ENCODE assay signal across 9 cellular contexts in genomic region chr2:111930875-111931274, GRCh38. TPM values are rescaled to one million over a fixed set of nuclear protein-coding genes. Genes with fewer than 3 reads are reported as not detected.
DNase-seq lines count a peak whose midpoint lies in the region; ATAC-seq lines count a peak whose summit lies in the region.
"Had no signal": no experiment of that assay in that cellular context is flagged by ENCODE, and none has a peak within 500 bp of the region (broad histone marks: within the 10 kb centered on the region; RNA-seq: fewer than 3 reads in every experiment).

No MANE protein-coding gene starts in this region.

- no peaks in the 10 kb centered on the region for H3K36me3 Mint-ChIP-seq in activated CD4-positive, alpha-beta T cell treated with anti-CD3 and anti-CD28 coated beads for 36 hours (ENCODE audit: low read depth)

- intact Hi-C loops in activated CD4-positive, alpha-beta T cell treated with anti-CD3 and anti-CD28 coated beads for 36 hours (cut with DNase I, micrococcal nuclease): loop anchor here in 1 of 2 experiments (1.0 to 2.0 kb wide), 3 partner anchors 22 to 44 kb away; partner anchors contain the start of gene MERTK
- intact Hi-C loops in Right ventricle myocardium inferior (cut with DNase I): no loop called here

- DNase-seq in activated CD4-positive, alpha-beta T cell treated with anti-CD3 and anti-CD28 coated beads for 36 hours: peak; percentile 50
- DNase-seq in activated CD4-positive, alpha-beta T cell treated with anti-CD3 and anti-CD28 coated beads, Interleukin-2, amount 50 U/mL, for 4 hours: no peak
- DNase-seq in RPMI8226 (peak; percentile 81), dermis microvascular lymphatic vessel endothelial cell (ENCODE audit: low read depth in 2 of 2) (peak; percentile 70 to 84), putamen (ENCODE audit: low spot score) (peak; percentile 18), NCI-H146 treated with DMSO at 0.1 percent for 48 hours (lab: John Stamatoyannopoulos, UW; ENCODE audit: unreplicated experiment) (no peak), Right ventricle myocardium inferior (ENCODE audit: missing footprints) (no peak), hippocampal formation (lab: John Stamatoyannopoulos, UW) (no peak)
- DNase-seq: NCI-H2081 treated with DMSO at 0.1 percent for 48 hours had no signal

- H3K27ac Mint-ChIP-seq in activated CD4-positive, alpha-beta T cell treated with anti-CD3 and anti-CD28 coated beads for 36 hours: peak overlapping the region; percentile 86

- peaks cover 15% of the 10 kb centered on the region for H3K4me1 Mint-ChIP-seq in activated CD4-positive, alpha-beta T cell treated with anti-CD3 and anti-CD28 coated beads for 36 hours

- peak; percentile 95 for ATAC-seq in activated CD4-positive, alpha-beta T cell treated with anti-CD3 and anti-CD28 coated beads for 36 hours
- ATAC-seq in Right ventricle myocardium inferior: no peak

- CTCF ChIA-PET in activated CD4-positive, alpha-beta T cell treated with anti-CD3 and anti-CD28 coated beads for 36 hours (lab: Charles Lee): interaction anchor here (0.7 to 1.2 kb wide), 3 partner anchors 12 to 53 kb away, joined by 3 to 4 read pairs (median 3); partner anchors contain the start of gene MERTK

- POLR2A ChIA-PET in activated CD4-positive, alpha-beta T cell treated with anti-CD3 and anti-CD28 coated beads for 36 hours (lab: Charles Lee): no interaction called here

- peaks cover 9% of the 10 kb centered on the region for H3K27me3 Mint-ChIP-seq in activated CD4-positive, alpha-beta T cell treated with anti-CD3 and anti-CD28 coated beads for 36 hours

- peaks cover 1% of the 10 kb centered on the region for H3K9me3 Mint-ChIP-seq in activated CD4-positive, alpha-beta T cell treated with anti-CD3 and anti-CD28 coated beads for 36 hours (ENCODE audit: low read depth)

- no peak overlapping the region for H3K4me3 Mint-ChIP-seq in activated CD4-positive, alpha-beta T cell treated with anti-CD3 and anti-CD28 coated beads for 36 hours

RNA-seq across cellular contexts. Expression of gene MERTK, which starts 32.5 kb away (rescaled TPM):
- 1 to 10 TPM in 1 of 2 experiments, under 1 TPM in 1; 0.94 to 1.4 TPM for total RNA-seq in activated CD4-positive, alpha-beta T cell treated with anti-CD3 and anti-CD28 coated beads for 36 hours
- total RNA-seq in dermis microvascular lymphatic vessel endothelial cell: 14.0 and 22.5 TPM in 2 replicates
- total RNA-seq in Right ventricle myocardium inferior: 6.6 TPM

RNA-seq across cellular contexts. Expression of gene ANAPC1, which starts 46.9 kb away (rescaled TPM):
- total RNA-seq in activated CD4-positive, alpha-beta T cell treated with anti-CD3 and anti-CD28 coated beads for 36 hours: 100 to 1,000 TPM in 1 of 2 experiments, 10 to 100 TPM in 1; 85.1 to 113 TPM
- 46.4 and 52.2 TPM in 2 replicates for total RNA-seq in dermis microvascular lymphatic vessel endothelial cell
- total RNA-seq in Right ventricle myocardium inferior: 18.6 TPM

Comparison
In these comparisons a context has a peak if more than half of its experiments do, and no peak if none do; other contexts are left out.
1. DNase-seq: peak in activated CD4-positive, alpha-beta T cell treated with anti-CD3 and anti-CD28 coated beads for 36 hours (single experiment), RPMI8226 (single experiment), dermis microvascular lymphatic vessel endothelial cell (2 of 2) and putamen (single experiment); none in activated CD4-positive, alpha-beta T cell treated with anti-CD3 and anti-CD28 coated beads, Interleukin-2, amount 50 U/mL, for 4 hours (0 of 2), NCI-H146 treated with DMSO at 0.1 percent for 48 hours (single experiment), Right ventricle myocardium inferior (single experiment) and hippocampal formation (0 of 2).